1 cellular context compared by ENCODE assay signal in genomic region chr5:173630724-173631365, GRCh38.
TF ChIP-seq lines count a peak whose summit lies in the region.

No MANE protein-coding gene starts in this region.

TF ChIP-seq in A549, 52 proteins besides CTCF, POLR2A, EP300 and RAD21 (continued from another document):
- TF ChIP-seq FOSL2 (IDR thresholded peaks at IDR 0.05), result no peak
- no peak for TF ChIP-seq FOSL2 (CRISPR knock-in tag; IDR thresholded peaks at IDR 0.05)
- no peak for TF ChIP-seq MAFK (IDR thresholded peaks at IDR 0.05; ENCODE audit: partially characterized antibody)
- TF ChIP-seq ZC3H11A (IDR thresholded peaks at IDR 0.05), result no peak
- no peak for TF ChIP-seq ZSCAN20 (CRISPR knock-in tag; IDR thresholded peaks at IDR 0.05)
- no peak for TF ChIP-seq HEYL (CRISPR knock-in tag; IDR thresholded peaks at IDR 0.05)
- no peak for TF ChIP-seq RFX5 (IDR thresholded peaks at IDR 0.05)
- TF ChIP-seq ATOH8 (CRISPR knock-in tag; IDR thresholded peaks at IDR 0.05; ENCODE audit: low read depth), result no peak
- TF ChIP-seq KDM1A (IDR thresholded peaks at IDR 0.05; ENCODE audit: low read depth), result no peak
- no peak for TF ChIP-seq CHD4 (IDR thresholded peaks at IDR 0.05; ENCODE audit: borderline replicate concordance)
- no peak for TF ChIP-seq EHF (CRISPR knock-in tag; IDR thresholded peaks at IDR 0.05)
- TF ChIP-seq KDM5A (IDR thresholded peaks at IDR 0.05), result no peak
- TF ChIP-seq CHD2 (IDR thresholded peaks at IDR 0.05; ENCODE audit: low read length, partially characterized antibody), result no peak
